In the genomic region with DNA sequence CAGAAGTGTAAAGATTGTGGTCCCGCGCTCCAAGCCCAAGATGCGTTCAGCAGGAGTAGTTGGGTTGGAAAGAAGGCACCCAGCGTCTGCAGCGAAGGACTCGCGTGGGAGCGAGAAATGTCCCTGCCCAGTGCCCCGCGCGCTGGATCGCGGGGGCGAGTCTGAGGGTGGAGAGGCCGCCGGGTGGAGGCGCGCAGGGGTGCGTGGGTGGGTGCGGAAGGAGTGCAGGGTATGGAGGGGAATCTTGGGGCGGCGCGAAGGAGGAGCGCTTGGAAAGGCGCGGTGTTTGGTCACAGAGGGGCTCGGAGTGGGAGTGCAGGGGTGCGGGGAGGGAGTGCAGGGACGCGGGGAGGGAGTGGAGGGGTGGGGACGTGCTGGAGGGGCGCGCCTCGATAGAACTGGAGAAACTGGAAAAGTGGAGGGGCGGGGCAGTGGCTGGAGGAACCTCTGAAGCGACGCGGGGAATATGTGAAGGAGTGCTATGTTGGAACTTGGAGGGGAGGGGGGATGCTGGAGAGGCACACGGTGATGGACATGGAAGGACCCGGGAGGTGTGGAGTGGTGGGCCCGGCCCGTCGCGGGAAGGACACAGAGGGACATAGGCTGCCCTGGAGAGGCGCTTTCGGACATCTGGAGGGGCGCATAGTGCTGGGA, we compare ENCODE assay signal across 10 cellular contexts. TPM values are rescaled to one million over a fixed set of nuclear protein-coding genes. Genes with fewer than 3 reads are reported as not detected.
DNase-seq lines count a peak whose midpoint lies in the region; ATAC-seq and TF ChIP-seq lines count a peak whose summit lies in the region.
"Had no signal": no experiment of that assay in that cellular context is flagged by ENCODE, and none has a peak within 500 bp of the region (broad histone marks: within the 10 kb centered on the region; RNA-seq: fewer than 3 reads in every experiment).

No MANE protein-coding gene starts in this region.

- H3K4me1 ChIP-seq in heart right ventricle = peaks cover 0 to 8% (median 0%) of the 10 kb centered on the region in 9 donors
- H3K4me1 ChIP-seq: body of pancreas had no signal

- no peak overlapping the region for H3K27ac ChIP-seq in SK-N-MC
- no peak overlapping the region for H3K27ac ChIP-seq in heart right ventricle
- H3K27ac ChIP-seq: body of pancreas had no signal

- H3K36me3 ChIP-seq in SK-N-MC (ENCODE audit: insufficient read depth, low read length) = no peaks in the 10 kb centered on the region
- no peaks in the 10 kb centered on the region for H3K36me3 ChIP-seq in heart right ventricle

- H3K4me3 ChIP-seq in SK-N-MC = peak overlapping the region; percentile 66
- H3K4me3 ChIP-seq in heart right ventricle = peak overlapping the region in 9 of 10 donors; percentile 11 to 53 (median 49)
- H3K4me3 ChIP-seq: body of pancreas had no signal

- intact Hi-C loops in heart right ventricle (cut with DNase I) = no loop called here

- ATAC-seq in heart right ventricle (peak in 5 of 8 donors; percentile 14 to 71 (median 39)), HG02623 (IDR thresholded peaks at IDR 0.05; ENCODE audit: unreplicated experiment) (no peak)
- ATAC-seq: activated CD4-positive, CD25-positive, alpha-beta regulatory T cell treated with anti-CD3 and anti-CD28 coated beads, Interleukin-2, amount 50 U/mL, for 24 hours; body of pancreas had no signal

- no peak overlapping the region for H3K9ac ChIP-seq in SK-N-MC (ENCODE audit: insufficient read length)

- peaks cover 0 to 33% (median 21%) of the 10 kb centered on the region in 7 donors for H3K27me3 ChIP-seq in heart right ventricle
- H3K27me3 ChIP-seq: body of pancreas had no signal

- peak in 3 of 9 donors; percentile 7 to 16 (median 15) for TF ChIP-seq CTCF in heart right ventricle (IDR thresholded peaks at IDR 0.05)

- DNase-seq in Daoy (ENCODE audit: low read depth) (peak; percentile 5), SK-N-MC (ENCODE audit: low read depth, low spot score) (no peak), heart right ventricle (no peak), retina (peak; percentile 79), NCI-H2029 (lab: John Stamatoyannopoulos, UW) (no peak), globus pallidus (ENCODE audit: low spot score) (no peak), NCI-H187 (lab: John Stamatoyannopoulos, UW) (no peak)

- no peaks in the 10 kb centered on the region for H3K9me3 ChIP-seq in SK-N-MC (ENCODE audit: low read depth, low read length)
- no peaks in the 10 kb centered on the region for H3K9me3 ChIP-seq in heart right ventricle
- H3K9me3 ChIP-seq: body of pancreas had no signal

- 0 to 2% methylated on average over 45 to 47 of the region's 47 CpGs for WGBS in heart right ventricle, 2 donors

RNA-seq across cellular contexts. Expression of gene SGCG, which starts 21.1 kb away (rescaled TPM):
- 0.09 and 0.51 TPM in 2 replicates for total RNA-seq in Daoy (2014; rRNA removed; shearing (Covaris generic))
- 100 to 1,000 TPM in 8 of 10 donors, 10 to 100 TPM in 2; 73.2 to 191 (median 151) TPM for total RNA-seq in heart right ventricle
- 10 to 100 TPM; 26.9 to 70.4 TPM for polyA plus RNA-seq in heart right ventricle

Comparison
In these comparisons a context has a peak if more than half of its experiments do, and no peak if none do; other contexts are left out.
1. DNase-seq: peak in Daoy (single experiment) and retina (single experiment); none in SK-N-MC (single experiment), heart right ventricle (0 of 2), NCI-H2029 (single experiment), globus pallidus (single experiment) and NCI-H187 (0 of 2).
2. RNA of gene SGCG, which starts 21.1 kb away (total RNA-seq): 73.2 to 191 TPM in heart right ventricle; 0.09 to 0.51 TPM in Daoy; every median in the first group is over 10 times any median in the second.